In genomic region chr1:228164561-228165371, GRCh38 we compare ENCODE assay signal across 6 cellular contexts. TPM values are rescaled to one million over a fixed set of nuclear protein-coding genes. Genes with fewer than 3 reads are reported as not detected.
DNase-seq lines count a peak whose midpoint lies in the region; ATAC-seq and FAIRE-seq lines count a peak whose summit lies in the region.

No MANE protein-coding gene starts in this region.

- no peaks in the 10 kb centered on the region for H3K9me3 ChIP-seq in SJCRH30 (replicated peaks)
- H3K9me3 ChIP-seq in iPS-18c (ENCODE audit: control insufficient read depth, insufficient read depth, low read length) = no peaks in the 10 kb centered on the region

- no peaks in the 10 kb centered on the region for H3K27me3 ChIP-seq in SJCRH30

- no peak for FAIRE-seq in HTR-8/SVneo (lab: Jason Lieb, UNC)

- ATAC-seq in GM21390 (IDR thresholded peaks at IDR 0.05; ENCODE audit: unreplicated experiment) = peak; percentile 0

- DNase-seq in SJCRH30 (no peak), cerebellum (ENCODE audit: low spot score) (no peak), HTR-8/SVneo (ENCODE audit: insufficient read length, low spot score) (no peak)
- DNase-seq in stimulated activated CD4-positive, alpha-beta T cell treated with anti-CD3 and anti-CD28 coated beads, Interleukin-15, amount 100 ng/mL, for 24 hours = no peak

- no peaks in the 10 kb centered on the region for H3K36me3 ChIP-seq in SJCRH30

- H3K4me3 ChIP-seq in SJCRH30 (peak overlapping the region; percentile 92), iPS-18c (ENCODE audit: insufficient read depth, low read depth, low read length) (peak overlapping the region; percentile 63; the same call in 1 of the 2 replicates)

- peaks cover 13% of the 10 kb centered on the region for H3K4me1 ChIP-seq in SJCRH30

- peak overlapping the region; percentile 56 for H3K27ac ChIP-seq in SJCRH30

RNA-seq across cellular contexts. Expression of gene IBA57, which starts 0.8 kb away (rescaled TPM):
- total RNA-seq in SJCRH30 (2014; rRNA removed; shearing (Covaris generic)) = 4.4 and 5.6 TPM in 2 replicates
- total RNA-seq in cerebellum = 10.8 TPM

RNA-seq across cellular contexts. Expression of gene GJC2, which starts 15.0 kb away (rescaled TPM):
- total RNA-seq in SJCRH30 (2014; rRNA removed; shearing (Covaris generic)) = 0.43 and 0.59 TPM in 2 replicates
- total RNA-seq in cerebellum = 0.73 TPM

RNA-seq across cellular contexts. Expression of gene GUK1, which starts 24.7 kb away (rescaled TPM):
- 114 and 137 TPM in 2 replicates for total RNA-seq in SJCRH30 (2014; rRNA removed; shearing (Covaris generic))
- 94.1 TPM for total RNA-seq in cerebellum

RNA-seq across cellular contexts. Expression of gene OBSCN, which starts 43.1 kb away (rescaled TPM):
- total RNA-seq in SJCRH30 (2014; rRNA removed; shearing (Covaris generic)) = 7.3 and 8.3 TPM in 2 replicates
- total RNA-seq in cerebellum = 52.9 TPM

RNA-seq across cellular contexts. Expression of gene MRPL55, which starts 55.7 kb away (rescaled TPM):
- 48.5 and 64.6 TPM in 2 replicates for total RNA-seq in SJCRH30 (2014; rRNA removed; shearing (Covaris generic))
- total RNA-seq in cerebellum = 27.8 TPM
